Comparison of ENCODE assay signal across 20 cellular contexts in the genomic region with DNA sequence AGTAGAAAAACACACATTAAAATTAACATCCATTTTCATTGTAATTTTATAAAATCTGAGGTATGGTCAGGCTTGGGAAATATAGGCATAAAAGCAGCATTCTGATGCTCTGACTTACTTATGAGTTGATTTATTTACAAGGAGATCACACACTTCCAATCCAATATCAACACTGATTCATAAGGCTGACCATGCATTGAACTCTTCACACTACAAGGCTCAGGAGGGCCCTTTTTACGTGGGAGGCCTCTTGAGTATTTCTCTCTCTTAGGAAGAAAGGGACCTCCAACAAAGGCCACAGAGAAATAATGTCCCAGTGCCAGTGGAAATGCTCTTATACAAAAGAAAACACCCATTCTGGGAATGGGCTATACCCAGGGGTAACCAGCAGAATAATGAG.
"Had no signal": no experiment of that assay in that cellular context is flagged by ENCODE, and none has a peak within 500 bp of the region (broad histone marks: within the 10 kb centered on the region; RNA-seq: fewer than 3 reads in every experiment).

No MANE protein-coding gene starts in this region.

- H3K36me3 ChIP-seq: left lung, thoracic aorta had no signal

- H3K4me3 ChIP-seq: left lung, psoas muscle, skin epidermis, thoracic aorta had no signal

- H3K27ac ChIP-seq: left lung, psoas muscle, thoracic aorta had no signal

- ATAC-seq: effector memory CD8-positive, alpha-beta T cell; left lung; psoas muscle; right cardiac atrium; SK-N-SH treated with all-trans-retinoic acid at 6 μM for 48 hours; stimulated activated naive CD8-positive, alpha-beta T cell treated with anti-CD3 and anti-CD28 coated beads, Interleukin-15, amount 100 ng/mL, for 72 hours had no signal

- DNase-seq: activated B cell treated with CpG ODN at 0.5 μM for 24 hours; activated CD4-positive, alpha-beta memory T cell treated with anti-CD3 and anti-CD28 coated beads, Interleukin-2, amount 10 ng/mL, durations not matched to agents 7 days and 5 days; activated CD4-positive, alpha-beta T cell treated with anti-CD3 and anti-CD28 coated beads for 48 hours; activated naive CD4-positive, alpha-beta T cell treated with Interleukin-2 at 50 U/mL for 16 hours; activated T-cell treated with anti-CD3 and anti-CD28 coated beads, Interleukin-2, amount 50 U/mL, for 24 hours; anterior cingulate cortex; effector memory CD8-positive, alpha-beta T cell; hypothalamus; left lung; midbrain; psoas muscle; right cardiac atrium; stimulated activated CD4-positive, alpha-beta T cell treated with anti-CD3 and anti-CD28 coated beads, Interleukin-15, amount 100 ng/mL, for 24 hours; stimulated activated CD4-positive, alpha-beta T cell treated with anti-CD3 and anti-CD28 coated beads, Interleukin-2, amount 100 ng/mL, for 48 hours; stimulated activated naive CD8-positive, alpha-beta T cell treated with anti-CD3 and anti-CD28 coated beads, Interleukin-15, amount 100 ng/mL, for 72 hours; T-helper 1 cell; T-helper 9 cell had no signal

- H3K9me3 ChIP-seq: left lung, psoas muscle, thoracic aorta had no signal

- H3K4me1 ChIP-seq: left lung, psoas muscle had no signal
